In genomic region chr4:119057417-119057816, GRCh38 we compare ENCODE assay signal across 28 cellular contexts.
"Had no signal": no experiment of that assay in that cellular context is flagged by ENCODE, and none has a peak within 500 bp of the region (broad histone marks: within the 10 kb centered on the region; RNA-seq: fewer than 3 reads in every experiment).

No MANE protein-coding gene starts in this region.

- H3K36me3 Mint-ChIP-seq: stimulated activated effector memory CD8-positive, alpha-beta T cell treated with anti-CD3 and anti-CD28 coated beads, Interleukin-12 subunit alpha, Interleukin-12 subunit beta, amount 100 ng/mL, for 72 hours; stimulated activated memory B cell treated with anti-CD40 and anti-IgM and Interleukin-4, amounts not matched to agents 10 μg/mL and 1 μg/mL and 100 μg/mL, for 72 hours; stimulated activated naive B cell treated with anti-CD40 and anti-IgM and Interleukin-4, amounts not matched to agents 10 μg/mL and 1 μg/mL and 100 μg/mL, for 72 hours; type B pancreatic cell had no signal

- H3K9me3 Mint-ChIP-seq: stimulated activated effector memory CD8-positive, alpha-beta T cell treated with anti-CD3 and anti-CD28 coated beads, Interleukin-12 subunit alpha, Interleukin-12 subunit beta, amount 100 ng/mL, for 72 hours; stimulated activated memory B cell treated with anti-CD40 and anti-IgM and Interleukin-4, amounts not matched to agents 10 μg/mL and 1 μg/mL and 100 μg/mL, for 72 hours; stimulated activated naive B cell treated with anti-CD40 and anti-IgM and Interleukin-4, amounts not matched to agents 10 μg/mL and 1 μg/mL and 100 μg/mL, for 72 hours; stimulated activated naive CD8-positive, alpha-beta T cell treated with anti-CD3 and anti-CD28 coated beads, Interleukin-15, amount 100 ng/mL, for 72 hours; stimulated activated naive CD8-positive, alpha-beta T cell treated with anti-CD3 and anti-CD28 coated beads, Interleukin-15, Interleukin-2, amounts not matched to agents 100 ng/mL and 50 ng/mL, for 24 hours; type B pancreatic cell had no signal

- DNase-seq: stimulated activated CD4-positive, alpha-beta T cell treated with anti-CD3 and anti-CD28 coated beads, Interleukin-2, amount 100 ng/mL, for 48 hours; stimulated activated CD4-positive, alpha-beta T cell treated with anti-CD3 and anti-CD28 coated beads, Interleukin-4, amount 100 ng/mL, for 1 hour; stimulated activated CD4-positive, alpha-beta T cell treated with anti-CD3 and anti-CD28 coated beads, Interleukin-4, amount 100 ng/mL, for 24 hours; stimulated activated CD4-positive, alpha-beta T cell treated with anti-CD3 and anti-CD28 coated beads, Interleukin-4, amount 100 ng/mL, for 4 hours; stimulated activated CD8-positive, alpha-beta memory T cell treated with anti-CD3 and anti-CD28 coated beads, Interleukin-4, amount 100 ng/mL, for 48 hours; stimulated activated naive B cell treated with anti-CD40 and anti-IgM and Interleukin-4, amounts not matched to agents 10 μg/mL and 1 μg/mL and 100 μg/mL, for 72 hours; stimulated activated naive CD4-positive, alpha-beta T cell; stimulated activated naive CD4-positive, alpha-beta T cell treated with Interleukin-2 at 50 U/mL for 16 hours; stimulated activated naive CD8-positive, alpha-beta T cell treated with anti-CD3 and anti-CD28 coated beads, Interleukin-15, amount 100 ng/mL, for 72 hours; stimulated activated naive CD8-positive, alpha-beta T cell treated with anti-CD3 and anti-CD28 coated beads, Interleukin-15, Interleukin-2, amounts not matched to agents 100 U/mL and 50 U/mL, for 24 hours; stomach; substantia nigra; testis; thyroid gland; tibial artery; transverse colon; trophoblast cell; upper lobe of left lung; upper lobe of right lung; uterus had no signal

- H3K27me3 Mint-ChIP-seq: stimulated activated memory B cell treated with anti-CD40 and anti-IgM and Interleukin-4, amounts not matched to agents 10 μg/mL and 1 μg/mL and 100 μg/mL, for 72 hours; type B pancreatic cell had no signal

- H3K4me3 Mint-ChIP-seq: stimulated activated effector memory CD8-positive, alpha-beta T cell treated with anti-CD3 and anti-CD28 coated beads, Interleukin-12 subunit alpha, Interleukin-12 subunit beta, amount 100 ng/mL, for 72 hours; stimulated activated memory B cell treated with anti-CD40 and anti-IgM and Interleukin-4, amounts not matched to agents 10 μg/mL and 1 μg/mL and 100 μg/mL, for 72 hours; stimulated activated naive B cell treated with anti-CD40 and anti-IgM and Interleukin-4, amounts not matched to agents 10 μg/mL and 1 μg/mL and 100 μg/mL, for 72 hours; stimulated activated naive CD8-positive, alpha-beta T cell treated with anti-CD3 and anti-CD28 coated beads, Interleukin-15, amount 100 ng/mL, for 72 hours; stimulated activated naive CD8-positive, alpha-beta T cell treated with anti-CD3 and anti-CD28 coated beads, Interleukin-15, Interleukin-2, amounts not matched to agents 100 ng/mL and 50 ng/mL, for 24 hours; type B pancreatic cell had no signal

- H3K4me1 Mint-ChIP-seq: stimulated activated effector memory CD8-positive, alpha-beta T cell treated with anti-CD3 and anti-CD28 coated beads, Interleukin-12 subunit alpha, Interleukin-12 subunit beta, amount 100 ng/mL, for 72 hours; stimulated activated memory B cell treated with anti-CD40 and anti-IgM and Interleukin-4, amounts not matched to agents 10 μg/mL and 1 μg/mL and 100 μg/mL, for 72 hours; stimulated activated naive B cell treated with anti-CD40 and anti-IgM and Interleukin-4, amounts not matched to agents 10 μg/mL and 1 μg/mL and 100 μg/mL, for 72 hours; stimulated activated naive CD8-positive, alpha-beta T cell treated with anti-CD3 and anti-CD28 coated beads, Interleukin-15, amount 100 ng/mL, for 72 hours had no signal

- H3K27ac Mint-ChIP-seq: stimulated activated effector memory CD8-positive, alpha-beta T cell treated with anti-CD3 and anti-CD28 coated beads, Interleukin-12 subunit alpha, Interleukin-12 subunit beta, amount 100 ng/mL, for 72 hours; stimulated activated memory B cell treated with anti-CD40 and anti-IgM and Interleukin-4, amounts not matched to agents 10 μg/mL and 1 μg/mL and 100 μg/mL, for 72 hours; stimulated activated naive B cell treated with anti-CD40 and anti-IgM and Interleukin-4, amounts not matched to agents 10 μg/mL and 1 μg/mL and 100 μg/mL, for 72 hours; stimulated activated naive CD8-positive, alpha-beta T cell treated with anti-CD3 and anti-CD28 coated beads, Interleukin-15, amount 100 ng/mL, for 72 hours; stimulated activated naive CD8-positive, alpha-beta T cell treated with anti-CD3 and anti-CD28 coated beads, Interleukin-15, Interleukin-2, amounts not matched to agents 100 ng/mL and 50 ng/mL, for 24 hours; type B pancreatic cell had no signal

- H3K4me1 ChIP-seq: suprapubic skin, testis, thyroid gland, tibial nerve, transverse colon, upper lobe of left lung, upper lobe of right lung, uterus, vagina had no signal

- H3K27ac ChIP-seq: stomach, suprapubic skin, testis, thyroid gland, tibial artery, tibial nerve, transverse colon, upper lobe of left lung, upper lobe of right lung, uterus, vagina had no signal

- H3K4me3 ChIP-seq: stomach, suprapubic skin, testis, thoracic aorta, thyroid gland, tibial artery, tibial nerve, transverse colon, upper lobe of left lung, upper lobe of right lung, uterus, vagina had no signal

- H3K36me3 ChIP-seq: stomach, suprapubic skin, thyroid gland, tibial nerve, transverse colon, upper lobe of left lung, upper lobe of right lung, uterus, vagina had no signal

- H3K9me3 ChIP-seq: stomach, suprapubic skin, testis, thoracic aorta, thyroid gland, tibial artery, tibial nerve, transverse colon, upper lobe of left lung, upper lobe of right lung, uterus, vagina had no signal

- H3K27me3 ChIP-seq: stomach, suprapubic skin, testis, thyroid gland, tibial artery, tibial nerve, transverse colon, upper lobe of left lung, upper lobe of right lung, uterus, vagina had no signal
